9 cellular contexts compared by ENCODE assay signal in genomic region chr3:142209655-142210054, GRCh38. TPM values are rescaled to one million over a fixed set of nuclear protein-coding genes. Genes with fewer than 3 reads are reported as not detected.
A peak's percentile ranks its signal among the peaks of the same experiment; 100 is the strongest.
DNase-seq lines count a peak whose midpoint lies in the region; ATAC-seq and TF ChIP-seq lines count a peak whose summit lies in the region.
"Had no signal": no experiment of that assay in that cellular context is flagged by ENCODE, and none has a peak within 500 bp of the region (broad histone marks: within the 10 kb centered on the region; RNA-seq: fewer than 3 reads in every experiment).

No MANE protein-coding gene starts in this region.

- H3K9me3 Mint-ChIP-seq in glutamatergic neuron (ENCODE audit: unreplicated experiment), result peaks cover 4% of the 10 kb centered on the region

- 66 to 84% (median 76%) methylated on average over 3 of the region's 3 CpGs for WGBS in spleen, 5 donors

- TF ChIP-seq CTCF in glutamatergic neuron (IDR thresholded peaks at IDR 0.05; ENCODE audit: partially characterized antibody, unreplicated experiment) (no peak), spleen (IDR thresholded peaks at IDR 0.05 in 8 of 11, conservative IDR thresholded peaks at IDR 0.05 in 3 of 11) (no peak)

- H3K4me1 Mint-ChIP-seq in glutamatergic neuron (ENCODE audit: low read depth, unreplicated experiment), result peaks cover 24% of the 10 kb centered on the region

- H3K27ac ChIP-seq in spleen, result no peak overlapping the region

- peaks cover 14% of the 10 kb centered on the region for H3K36me3 Mint-ChIP-seq in glutamatergic neuron (ENCODE audit: unreplicated experiment)

- H3K36me3 ChIP-seq in spleen, result peaks cover 0 to 87% (median 17%) of the 10 kb centered on the region in 6 donors

- TF ChIP-seq POLR2A in spleen (IDR thresholded peaks at IDR 0.05) (no peak), GM18505 (IDR thresholded peaks at IDR 0.05; ENCODE audit: borderline replicate concordance, extremely low read depth, insufficient read depth, insufficient read length) (no peak)

- DNase-seq in EH (ENCODE audit: low read depth) (peak; percentile 83), amniotic epithelial cell (ENCODE audit: low read depth) (peak; percentile 96), glutamatergic neuron (no peak), pulmonary artery endothelial cell (ENCODE audit: low read depth, low spot score) (peak; percentile 66), spleen (no peak)
- DNase-seq: activated effector memory CD4-positive, alpha-beta T cell treated with Interleukin-2 at 50 U/mL for 16 hours had no signal

- peaks cover 6% of the 10 kb centered on the region for H3K27me3 Mint-ChIP-seq in glutamatergic neuron (ENCODE audit: unreplicated experiment)

- no peaks in the 10 kb centered on the region for H3K4me1 ChIP-seq in spleen

- H3K4me3 Mint-ChIP-seq in glutamatergic neuron (ENCODE audit: unreplicated experiment), result peak overlapping the region; percentile 47

- peak overlapping the region; percentile 89 for H3K27ac Mint-ChIP-seq in glutamatergic neuron (ENCODE audit: unreplicated experiment)

- intact Hi-C loops in spleen (cut with DNase I; ENCODE audit: low total_unique reads), result no loop called here

- peaks cover 0 to 22% (median 14%) of the 10 kb centered on the region in 8 donors for H3K9me3 ChIP-seq in spleen

- H3K27me3 ChIP-seq in spleen (replicated peaks in 1 of 7), result no peaks in the 10 kb centered on the region

- no peak overlapping the region for H3K4me3 ChIP-seq in spleen

- ATAC-seq in GM18505 (IDR thresholded peaks at IDR 0.05; ENCODE audit: unreplicated experiment), result no peak
- ATAC-seq in HG03159 (IDR thresholded peaks at IDR 0.05; ENCODE audit: unreplicated experiment), result no peak
- no peak for ATAC-seq in GM18867 (IDR thresholded peaks at IDR 0.05; ENCODE audit: unreplicated experiment)

RNA-seq across cellular contexts. Expression of gene GK5, which starts 15.7 kb away (rescaled TPM):
- total RNA-seq in glutamatergic neuron (ENCODE audit: unreplicated experiment), result 22.9 TPM
- 4.7 and 4.8 TPM in 2 replicates for total RNA-seq in pulmonary artery endothelial cell
- 10 to 100 TPM in 6 of 7 donors, 1 to 10 TPM in 1; 10.0 to 21.0 (median 14.4) TPM for total RNA-seq in spleen
- polyA plus RNA-seq in spleen, result 1 to 10 TPM; 2.1 to 4.1 (median 3.6) TPM

Comparison
In these comparisons a context has a peak if more than half of its experiments do, and no peak if none do; other contexts are left out.
1. DNase-seq: peak in EH (single experiment), amniotic epithelial cell (single experiment) and pulmonary artery endothelial cell (single experiment); none in glutamatergic neuron (single experiment) and spleen (single experiment).